In the genomic region with DNA sequence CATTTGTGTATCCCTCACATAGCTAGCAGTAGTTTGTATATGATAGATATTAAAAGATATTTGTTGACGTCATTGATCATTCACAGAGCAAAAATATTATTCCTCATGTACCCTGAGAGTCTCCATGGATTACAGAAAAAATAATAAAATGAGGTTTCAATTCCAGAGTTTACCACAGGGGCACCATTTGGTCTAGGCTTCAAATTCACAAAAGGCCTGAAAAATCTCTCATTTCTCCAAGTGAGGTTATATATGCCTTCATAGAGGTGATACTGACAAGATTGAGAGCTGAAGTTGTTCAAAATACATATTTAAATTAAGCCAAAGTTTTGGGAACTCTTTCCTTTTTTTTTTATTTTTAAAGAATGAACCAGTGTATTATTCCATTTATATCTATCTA, we compare ENCODE assay signal across 22 cellular contexts. TPM values are rescaled to one million over a fixed set of nuclear protein-coding genes. Genes with fewer than 3 reads are reported as not detected.
"Had no signal": no experiment of that assay in that cellular context is flagged by ENCODE, and none has a peak within 500 bp of the region (broad histone marks: within the 10 kb centered on the region; RNA-seq: fewer than 3 reads in every experiment).

No MANE protein-coding gene starts in this region.

- H2AFZ ChIP-seq: parathyroid adenoma had no signal

- H3K79me2 ChIP-seq: parathyroid adenoma had no signal

- H3K9me3 ChIP-seq: adrenal gland, colonic mucosa, lower lobe of right lung, neutrophil, sigmoid colon, spleen, testis had no signal

- H3K4me3 ChIP-seq: adrenal gland, colonic mucosa, lower lobe of right lung, sigmoid colon, spleen, testis had no signal

- H3K4me3 Mint-ChIP-seq: activated CD4-positive, alpha-beta memory T cell treated with anti-CD3 and anti-CD28 coated beads for 36 hours; activated CD4-positive, alpha-beta T cell treated with anti-CD3 and anti-CD28 coated beads for 36 hours; activated T-helper 1 cell treated with anti-CD3 and anti-CD28 coated beads, Interleukin-12 subunit alpha, Interleukin-12 subunit beta, Interleukin-2, Interleukin-4 antibody, amounts not matched to agents 30 ng/mL and 10 ng/mL and 1 ng/mL, durations not matched to agents 14 hours and 24 hours and 36 hours; natural killer cell; stimulated activated memory B cell treated with anti-CD40 and anti-IgM and Interleukin-4, amounts not matched to agents 10 μg/mL and 1 μg/mL and 100 μg/mL, for 72 hours; T-helper 2 cell treated with Interferon-gamma antibody and Interleukin-4, amounts not matched to agents 5 μg/mL and 100 μg/mL, for 36 hours; WTC11 had no signal

- H3K9me3 Mint-ChIP-seq: activated CD4-positive, alpha-beta memory T cell treated with anti-CD3 and anti-CD28 coated beads for 36 hours; activated T-helper 1 cell treated with anti-CD3 and anti-CD28 coated beads, Interleukin-12 subunit alpha, Interleukin-12 subunit beta, Interleukin-2, Interleukin-4 antibody, amounts not matched to agents 30 ng/mL and 10 ng/mL and 1 ng/mL, durations not matched to agents 14 hours and 24 hours and 36 hours; natural killer cell; stimulated activated memory B cell treated with anti-CD40 and anti-IgM and Interleukin-4, amounts not matched to agents 10 μg/mL and 1 μg/mL and 100 μg/mL, for 72 hours; T-helper 2 cell treated with Interferon-gamma antibody and Interleukin-4, amounts not matched to agents 5 μg/mL and 100 μg/mL, for 36 hours had no signal

- DNase-seq: activated CD4-positive, alpha-beta memory T cell treated with anti-CD3 and anti-CD28 coated beads for 36 hours; activated CD4-positive, alpha-beta T cell treated with anti-CD3 and anti-CD28 coated beads for 36 hours; activated gamma-delta T cell treated with Interleukin-2 at 50 U/mL for 16 hours; activated T-cell treated with anti-CD3 and anti-CD28 coated beads for 4 hours; adrenal gland; colonic mucosa; hypothalamus; islet precursor cell; left colon; lower lobe of right lung; natural killer cell; sigmoid colon; spleen; stimulated activated CD4-positive, alpha-beta T cell treated with anti-CD3 and anti-CD28 coated beads, Interleukin-4, amount 100 ng/mL, for 4 hours; testis had no signal

- H3K27ac ChIP-seq: adrenal gland, colonic mucosa, lower lobe of right lung, neutrophil, parathyroid adenoma, sigmoid colon, spleen, testis had no signal

- H3K36me3 ChIP-seq: adrenal gland, colonic mucosa, lower lobe of right lung, neutrophil, sigmoid colon, spleen had no signal

- H3K36me3 Mint-ChIP-seq: activated CD4-positive, alpha-beta memory T cell treated with anti-CD3 and anti-CD28 coated beads for 36 hours; activated naive CD4-positive, alpha-beta T cell treated with anti-CD3 and anti-CD28 coated beads, Interleukin-2, amount 50 U/mL, for 72 hours; natural killer cell; stimulated activated memory B cell treated with anti-CD40 and anti-IgM and Interleukin-4, amounts not matched to agents 10 μg/mL and 1 μg/mL and 100 μg/mL, for 72 hours; WTC11 had no signal

- H3K27me3 Mint-ChIP-seq: activated CD4-positive, alpha-beta memory T cell treated with anti-CD3 and anti-CD28 coated beads for 36 hours; activated CD4-positive, alpha-beta T cell treated with anti-CD3 and anti-CD28 coated beads for 36 hours; stimulated activated memory B cell treated with anti-CD40 and anti-IgM and Interleukin-4, amounts not matched to agents 10 μg/mL and 1 μg/mL and 100 μg/mL, for 72 hours had no signal

- H3K4me1 ChIP-seq: colonic mucosa, parathyroid adenoma had no signal

- H3K27me3 ChIP-seq: adrenal gland, colonic mucosa, neutrophil, sigmoid colon, spleen, testis had no signal

- ATAC-seq: activated CD4-positive, alpha-beta T cell treated with anti-CD3 and anti-CD28 coated beads for 36 hours; activated naive CD4-positive, alpha-beta T cell treated with anti-CD3 and anti-CD28 coated beads, Interleukin-2, amount 50 U/mL, for 72 hours; left colon; lower lobe of right lung; natural killer cell; stimulated activated memory B cell treated with anti-CD40 and anti-IgM and Interleukin-4, amounts not matched to agents 10 μg/mL and 1 μg/mL and 100 μg/mL, for 72 hours; WTC11 had no signal

- H3K27ac Mint-ChIP-seq: activated CD4-positive, alpha-beta memory T cell treated with anti-CD3 and anti-CD28 coated beads for 36 hours; activated CD4-positive, alpha-beta T cell treated with anti-CD3 and anti-CD28 coated beads for 36 hours; activated naive CD4-positive, alpha-beta T cell treated with anti-CD3 and anti-CD28 coated beads, Interleukin-2, amount 50 U/mL, for 72 hours; activated T-helper 1 cell treated with anti-CD3 and anti-CD28 coated beads, Interleukin-12 subunit alpha, Interleukin-12 subunit beta, Interleukin-2, Interleukin-4 antibody, amounts not matched to agents 30 ng/mL and 10 ng/mL and 1 ng/mL, durations not matched to agents 14 hours and 24 hours and 36 hours; natural killer cell; stimulated activated memory B cell treated with anti-CD40 and anti-IgM and Interleukin-4, amounts not matched to agents 10 μg/mL and 1 μg/mL and 100 μg/mL, for 72 hours; T-helper 2 cell treated with Interferon-gamma antibody and Interleukin-4, amounts not matched to agents 5 μg/mL and 100 μg/mL, for 36 hours; WTC11 had no signal

- H3K9ac ChIP-seq: parathyroid adenoma had no signal

RNA-seq across cellular contexts. Expression of gene TMEM26, which starts 52.7 kb away (rescaled TPM):
- total RNA-seq: activated CD4-positive, alpha-beta memory T cell treated with anti-CD3 and anti-CD28 coated beads for 36 hours; activated CD4-positive, alpha-beta T cell treated with anti-CD3 and anti-CD28 coated beads for 36 hours; activated naive CD4-positive, alpha-beta T cell treated with anti-CD3 and anti-CD28 coated beads, Interleukin-2, amount 50 U/mL, for 72 hours; activated T-helper 1 cell treated with anti-CD3 and anti-CD28 coated beads, Interleukin-12 subunit alpha, Interleukin-12 subunit beta, Interleukin-2, Interleukin-4 antibody, amounts not matched to agents 30 ng/mL and 10 ng/mL and 1 ng/mL, durations not matched to agents 14 hours and 24 hours and 36 hours; natural killer cell had no signal
